1 cellular context compared by ENCODE assay signal in genomic region chr3:126357299-126358037, GRCh38.
TF ChIP-seq lines count a peak whose summit lies in the region.

KLF15 (minus strand) TSS chr3:126357408; CDS start chr3:126352922, 4,486 bp downstream.

TF ChIP-seq in HepG2, 621 proteins besides CTCF, POLR2A, EP300 and RAD21 (continued from another document and continues in another):
- TF ChIP-seq ZNF570 (CRISPR knock-in tag; IDR thresholded peaks at IDR 0.05; ENCODE audit: borderline replicate concordance) (no peak), UBTF (CRISPR knock-in tag; IDR thresholded peaks at IDR 0.05) (peak; percentile 10; the same call in 1 of the 2 replicates), CSRNP1 (CRISPR knock-in tag; IDR thresholded peaks at IDR 0.05) (no peak), ZNF180 (CRISPR knock-in tag; IDR thresholded peaks at IDR 0.05; ENCODE audit: borderline replicate concordance, low read depth) (no peak), BHLHE40 (IDR thresholded peaks at IDR 0.05; ENCODE audit: low read length) (peak; percentile 96), ZNF224 (CRISPR knock-in tag; IDR thresholded peaks at IDR 0.05) (no peak), PRDM10 (CRISPR knock-in tag; IDR thresholded peaks at IDR 0.05; ENCODE audit: low read depth) (no peak), ONECUT2 (CRISPR knock-in tag; IDR thresholded peaks at IDR 0.05) (no peak), ZBTB38 (CRISPR knock-in tag; IDR thresholded peaks at IDR 0.05) (no peak; the same call in 1 of the 2 replicates), SSRP1 (CRISPR knock-in tag; IDR thresholded peaks at IDR 0.05) (no peak), ATRX (CRISPR knock-in tag; IDR thresholded peaks at IDR 0.05; ENCODE audit: borderline replicate concordance) (no peak), ZNF550 (CRISPR knock-in tag; IDR thresholded peaks at IDR 0.05; ENCODE audit: borderline replicate concordance) (no peak), ZNF503 (CRISPR knock-in tag; IDR thresholded peaks at IDR 0.05) (no peak), PITX1 (CRISPR knock-in tag; IDR thresholded peaks at IDR 0.05) (0 out of 2 replicates have a peak, but pooled peaks have one; percentile 22), ARID4A (CRISPR knock-in tag; IDR thresholded peaks at IDR 0.05; ENCODE audit: borderline replicate concordance) (no peak), GATAD2A (CRISPR knock-in tag; IDR thresholded peaks at IDR 0.05) (no peak), JDP2 (CRISPR knock-in tag; IDR thresholded peaks at IDR 0.05; ENCODE audit: borderline replicate concordance) (no peak), KLF9 (CRISPR knock-in tag; IDR thresholded peaks at IDR 0.05; ENCODE audit: low read depth) (no peak), MIER3 (CRISPR knock-in tag; IDR thresholded peaks at IDR 0.05; ENCODE audit: borderline replicate concordance) (no peak), GPBP1L1 (CRISPR knock-in tag; IDR thresholded peaks at IDR 0.05) (no peak), XBP1 (CRISPR knock-in tag; IDR thresholded peaks at IDR 0.05) (no peak), ZNF782 (CRISPR knock-in tag; IDR thresholded peaks at IDR 0.05; ENCODE audit: borderline replicate concordance) (no peak), KDM5A (IDR thresholded peaks at IDR 0.05; ENCODE audit: borderline replicate concordance, low read length) (no peak), ELF3 (CRISPR knock-in tag; IDR thresholded peaks at IDR 0.05) (no peak), ZNF564 (CRISPR knock-in tag; IDR thresholded peaks at IDR 0.05) (no peak), BCL3 (CRISPR knock-in tag; IDR thresholded peaks at IDR 0.05) (no peak), LCORL (IDR thresholded peaks at IDR 0.05) (no peak), LCORL (CRISPR knock-in tag; IDR thresholded peaks at IDR 0.05) (peak; percentile 24; the same call in 1 of the 2 replicates), ZNF430 (CRISPR knock-in tag; IDR thresholded peaks at IDR 0.05) (no peak), ZNF407 (CRISPR knock-in tag; IDR thresholded peaks at IDR 0.05; ENCODE audit: not compliant biosample characterization) (no peak)
